In genomic region chr16:9817586-9817985, GRCh38 we compare ENCODE assay signal across 15 cellular contexts.
DNase-seq lines count a peak whose midpoint lies in the region; TF ChIP-seq lines count a peak whose summit lies in the region.
"Had no signal": no experiment of that assay in that cellular context is flagged by ENCODE, and none has a peak within 500 bp of the region (broad histone marks: within the 10 kb centered on the region; RNA-seq: fewer than 3 reads in every experiment).

No MANE protein-coding gene starts in this region.

- no peaks in the 10 kb centered on the region for H3K27me3 ChIP-seq in esophagus muscularis mucosa
- no peaks in the 10 kb centered on the region for H3K27me3 ChIP-seq in prostate gland (replicated peaks; ENCODE audit: insufficient read depth)
- H3K27me3 ChIP-seq: BLaER1 had no signal

- TF ChIP-seq CTCF in esophagus muscularis mucosa (IDR thresholded peaks at IDR 0.05) (no peak), prostate gland (IDR thresholded peaks at IDR 0.05) (no peak)

- intact Hi-C loops in esophagus muscularis mucosa (cut with DNase I), result no loop called here
- intact Hi-C loops in prostate gland (cut with DNase I), result no loop called here

- H3K27ac ChIP-seq in esophagus muscularis mucosa (replicated peaks in 1 of 4) (no peak overlapping the region), prostate gland (no peak overlapping the region)
- H3K27ac ChIP-seq: 22Rv1, BLaER1 had no signal

- TF ChIP-seq POLR2A in esophagus muscularis mucosa (IDR thresholded peaks at IDR 0.05; ENCODE audit: low read depth) (no peak), prostate gland (IDR thresholded peaks at IDR 0.05) (no peak)

- in situ Hi-C loops in ACHN (cut with HindIII; ENCODE audit: low pct_ligation_motif_present, low pct_unique_long_range_greater_than_20kb, low sequenced_read_pairs), result no loop called here

- H3K9me3 ChIP-seq in esophagus muscularis mucosa (no peaks in the 10 kb centered on the region), prostate gland (no peaks in the 10 kb centered on the region)
- H3K9me3 ChIP-seq: BLaER1, Caco-2 had no signal

- H3K4me3 ChIP-seq in esophagus muscularis mucosa (no peak overlapping the region), prostate gland (no peak overlapping the region)
- H3K4me3 ChIP-seq: BLaER1 had no signal

- 65% methylated on average over 2 of the region's 4 CpGs for WGBS in esophagus muscularis mucosa
- 58% methylated on average over 4 of the region's 4 CpGs for WGBS in prostate gland

- DNase-seq in NCI-H1694 (lab: John Stamatoyannopoulos, UW) (peak; percentile 3), NCI-H1694 treated with DMSO at 0.1 percent for 48 hours (lab: John Stamatoyannopoulos, UW) (no peak), NCI-H82 treated with DMSO at 0.1 percent for 48 hours (lab: John Stamatoyannopoulos, UW; ENCODE audit: unreplicated experiment) (peak; percentile 10), esophagus muscularis mucosa (ENCODE audit: extremely low spot score) (peak; percentile 50), SW480 (ENCODE audit: low spot score) (no peak), prostate gland (ENCODE audit: low spot score) (no peak), ACHN (no peak)
- DNase-seq: AML-193; Caco-2; CD8-positive, alpha-beta memory T cell; DND-41; GDM1; H7 had no signal

- H3K36me3 ChIP-seq in esophagus muscularis mucosa (no peaks in the 10 kb centered on the region), prostate gland (no peaks in the 10 kb centered on the region)
- H3K36me3 ChIP-seq: BLaER1 had no signal

- H3K4me1 ChIP-seq in esophagus muscularis mucosa (no peaks in the 10 kb centered on the region), prostate gland (replicated peaks) (no peaks in the 10 kb centered on the region)
- H3K4me1 ChIP-seq: BLaER1, Caco-2 had no signal

- no peak for TF ChIP-seq EP300 in esophagus muscularis mucosa (IDR thresholded peaks at IDR 0.05)

Comparison
In these comparisons a context has a peak if more than half of its experiments do, and no peak if none do; other contexts are left out.
1. DNase-seq: peak in NCI-H1694 (single experiment), NCI-H82 treated with DMSO at 0.1 percent for 48 hours (single experiment) and esophagus muscularis mucosa (single experiment); none in NCI-H1694 treated with DMSO at 0.1 percent for 48 hours (single experiment), SW480 (single experiment), prostate gland (single experiment) and ACHN (single experiment).